ENCODE assay signal across 8 cellular contexts in the genomic region with DNA sequence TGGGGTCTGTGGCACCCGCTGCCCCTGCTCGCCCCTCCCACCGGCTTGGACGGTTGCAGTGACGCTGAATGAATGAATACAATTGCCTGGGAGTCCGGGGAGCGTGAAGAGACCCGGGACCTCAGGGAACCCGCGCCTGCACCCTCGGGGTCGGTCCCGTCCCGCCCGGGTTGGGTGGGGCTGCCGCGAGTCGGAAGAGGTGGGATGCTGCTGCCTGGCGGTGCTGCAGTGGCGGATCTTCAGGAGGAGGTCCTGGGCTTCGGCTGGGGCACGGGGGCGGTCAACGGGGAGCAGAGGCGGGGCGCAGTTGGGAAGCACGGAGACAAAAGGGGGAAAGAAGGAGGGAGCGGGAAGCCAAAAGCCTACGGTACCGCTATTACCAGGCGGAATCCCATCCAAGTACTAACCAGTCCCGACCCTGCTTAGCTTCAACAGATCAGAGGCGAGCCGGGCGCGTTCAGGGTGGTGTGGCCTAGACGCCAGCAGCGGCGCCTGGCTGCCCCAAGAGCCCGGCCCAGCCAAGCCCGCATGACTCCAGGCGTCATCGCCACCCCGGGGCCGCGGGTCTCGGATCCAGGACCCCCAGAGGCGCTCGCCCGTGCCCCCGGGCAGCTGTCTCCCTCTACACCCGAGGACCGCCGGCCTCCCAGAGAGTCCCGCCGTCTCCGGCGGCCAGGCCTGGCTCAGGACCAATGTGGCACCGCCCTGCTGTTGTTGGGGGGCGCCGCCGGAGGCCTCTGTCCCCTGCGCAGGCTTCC.
DNase-seq lines count a peak whose midpoint lies in the region; ATAC-seq and TF ChIP-seq lines count a peak whose summit lies in the region.
"Not testable (repeated sequence)": the region's sequence is repeated elsewhere in the genome, so short reads cannot be mapped to it uniquely, and the experiment has no call there.

No MANE protein-coding gene starts in this region.

- 2 to 8% methylated on average over 42 to 51 of the region's 63 CpGs for WGBS in esophagus squamous epithelium, 2 donors
- WGBS in mesenchymal stem cell, result 12% methylated on average over 60 of the region's 63 CpGs

- POLR2A ChIA-PET in PC-9 (lab: Charles Lee; ENCODE audit: unreplicated experiment), result not testable (repeated sequence)

- H3K79me1 ChIP-seq in mesenchymal stem cell (replicated peaks; ENCODE audit: low read length, poor library complexity, severe bottlenecking), result not testable (repeated sequence)

- H3K4me3 ChIP-seq in PC-9 (peak overlapping the region; percentile 60), esophagus squamous epithelium (peak overlapping the region; percentile 42 to 65 (median 54)), mesenchymal stem cell (ENCODE audit: insufficient read depth in 1 of 2, low read depth in 1 of 2, low read length in 2 of 2) (peak overlapping the region; percentile 54 to 82)

- peaks cover 0 to 29% (median 10%) of the 10 kb centered on the region in 7 donors for H3K9me3 Mint-ChIP-seq in CD14-positive monocyte

- TF ChIP-seq CTCF in CD14-positive monocyte (IDR thresholded peaks at IDR 0.05); PC-9 (conservative IDR thresholded peaks at IDR 0.05); esophagus squamous epithelium (IDR thresholded peaks at IDR 0.05): not testable (repeated sequence)

- peak overlapping the region; percentile 57 for H2BK15ac ChIP-seq in mesenchymal stem cell (ENCODE audit: low read depth, poor library complexity, severe bottlenecking)

- peak; percentile 74 for DNase-seq in CD14-positive monocyte (ENCODE audit: low spot score)
- DNase-seq in GM19240 (ENCODE audit: insufficient read length, low spot score), result peak; percentile 64
- DNase-seq in PC-9, result peak in 1 of 2 experiments; percentile 81
- DNase-seq in activated gamma-delta T cell treated with Interleukin-2 at 50 U/mL for 16 hours, result peak; percentile 78
- not testable (repeated sequence) for DNase-seq in esophagus squamous epithelium (lab: John Stamatoyannopoulos, UW)
- peak; percentile 83 for DNase-seq in mesenchymal stem cell
- DNase-seq in stimulated activated CD4-positive, alpha-beta T cell treated with anti-CD3 and anti-CD28 coated beads, Interleukin-4, amount 100 ng/mL, for 4 hours, result peak; percentile 41 to 56

- H2BK120ac ChIP-seq in mesenchymal stem cell (ENCODE audit: low read depth, low read length), result not testable (repeated sequence)

- peak overlapping the region; percentile 66 for H2AFZ ChIP-seq in PC-9
- peak overlapping the region; percentile 79 for H2AFZ ChIP-seq in mesenchymal stem cell (ENCODE audit: low read depth, low read length)

- not testable (repeated sequence) for H3K9me3 ChIP-seq in PC-9 (ENCODE audit: insufficient read depth, low read depth); esophagus squamous epithelium; mesenchymal stem cell (ENCODE audit: control insufficient read depth, low read length)

- peak overlapping the region; percentile 48 to 50 for H3K18ac ChIP-seq in mesenchymal stem cell (ENCODE audit: low read depth in 1 of 2, low read length in 2 of 2)

- H2AK5ac ChIP-seq in mesenchymal stem cell (ENCODE audit: low read length, severe bottlenecking), result not testable (repeated sequence)

- H4K8ac ChIP-seq in mesenchymal stem cell (ENCODE audit: low read length), result peak overlapping the region; percentile 88

- intact Hi-C loops in CD14-positive monocyte (cut with micrococcal nuclease); PC-9 (cut with micrococcal nuclease; ENCODE audit: unreplicated experiment); esophagus squamous epithelium (cut with DNase I): not testable (repeated sequence)

- H3K79me2 ChIP-seq in PC-9 (ENCODE audit: low read depth), result not testable (repeated sequence)

- not testable (repeated sequence) for H3F3A ChIP-seq in PC-9 (ENCODE audit: insufficient read depth, low read depth)

- H3K9me2 ChIP-seq in PC-9 (ENCODE audit: insufficient read depth), result not testable (repeated sequence)

- H3K27me3 Mint-ChIP-seq in CD14-positive monocyte (ENCODE audit: low read depth in 3 of 3), result peaks cover 42 to 48% (median 45%) of the 10 kb centered on the region in 3 donors

- peak overlapping the region; percentile 82 to 96 for H3K4me3 Mint-ChIP-seq in CD14-positive monocyte

- H3K27me3 ChIP-seq in PC-9 (ENCODE audit: insufficient read depth, low read depth), result not testable (repeated sequence)
- H3K27me3 ChIP-seq in esophagus squamous epithelium (peaks cover 0 to 74% (median 8%) of the 10 kb centered on the region in 4 donors), mesenchymal stem cell (ENCODE audit: control insufficient read depth in 1 of 2, insufficient read depth in 1 of 2, low read length in 2 of 2) (peaks cover 28 to 29% of the 10 kb centered on the region in 2 experiments)

- not testable (repeated sequence) for H2BK5ac ChIP-seq in mesenchymal stem cell (ENCODE audit: low read depth, low read length, poor library complexity, severe bottlenecking)

- BruUV-seq in PC-9 (replicated peaks; lab: Mats Ljungman, UMichigan), result not testable (repeated sequence)

- peak overlapping the region in 1 of 2 experiments; percentile 92 for H3K4ac ChIP-seq in mesenchymal stem cell (ENCODE audit: low read depth in 1 of 2, low read length in 2 of 2)

- H3K4me1 Mint-ChIP-seq in CD14-positive monocyte, result peaks cover 53% of the 10 kb centered on the region

- peak overlapping the region; percentile 93 for H3K9ac ChIP-seq in mesenchymal stem cell (ENCODE audit: low read length)

- H3K4me2 ChIP-seq in PC-9, result peak overlapping the region; percentile 78
- peak overlapping the region; percentile 68 for H3K4me2 ChIP-seq in mesenchymal stem cell (ENCODE audit: low read length, poor library complexity, severe bottlenecking)

- not testable (repeated sequence) for H4K91ac ChIP-seq in mesenchymal stem cell (ENCODE audit: low read length)

- H3K36me3 ChIP-seq in PC-9 (ENCODE audit: low read depth); esophagus squamous epithelium; mesenchymal stem cell (ENCODE audit: control insufficient read depth in 1 of 2, insufficient read depth in 2 of 2, low read depth in 1 of 2, low read length in 2 of 2): not testable (repeated sequence)

- not testable (repeated sequence) for H3K4me1 ChIP-seq in PC-9 (replicated peaks; ENCODE audit: insufficient read depth); mesenchymal stem cell (ENCODE audit: control insufficient read depth, insufficient read depth, low read depth, low read length)
- H3K4me1 ChIP-seq in esophagus squamous epithelium, result peaks cover 4 to 47% (median 20%) of the 10 kb centered on the region in 3 donors

- H3K27ac Mint-ChIP-seq in CD14-positive monocyte, result peak overlapping the region; percentile 80 to 90 (median 86)

- not testable (repeated sequence) for H2BK12ac ChIP-seq in mesenchymal stem cell (ENCODE audit: low read length in 2 of 2)

- CTCF ChIA-PET in PC-9 (lab: Charles Lee), result not testable (repeated sequence)

- H3K14ac ChIP-seq in mesenchymal stem cell (ENCODE audit: low read length in 2 of 2), result not testable (repeated sequence)

- H4K20me1 ChIP-seq in PC-9 (ENCODE audit: insufficient read depth), result not testable (repeated sequence)

- not testable (repeated sequence) for H3K27ac ChIP-seq in PC-9; mesenchymal stem cell (ENCODE audit: low read length, poor library complexity, severe bottlenecking)
- H3K27ac ChIP-seq in esophagus squamous epithelium, result peak overlapping the region; percentile 69 to 84 (median 74)

- TF ChIP-seq POLR2A in esophagus squamous epithelium (IDR thresholded peaks at IDR 0.05), result peak in 1 of 4 donors; percentile 20

- H3K36me3 Mint-ChIP-seq in CD14-positive monocyte, result peaks cover 18 to 22% of the 10 kb centered on the region in 2 donors

- ATAC-seq in HG03039 (IDR thresholded peaks at IDR 0.05; ENCODE audit: unreplicated experiment), result peak; percentile 100

- H3K23ac ChIP-seq in mesenchymal stem cell (ENCODE audit: low read length in 2 of 2), result not testable (repeated sequence)
